Comparison of ENCODE assay signal across 8 cellular contexts in genomic region chr14:20461230-20462141, GRCh38. TPM values are rescaled to one million over a fixed set of nuclear protein-coding genes. Genes with fewer than 3 reads are reported as not detected.
DNase-seq lines count a peak whose midpoint lies in the region; ATAC-seq, FAIRE-seq and TF ChIP-seq lines count a peak whose summit lies in the region.

Gene PIP4P1, minus strand, starts transcription at chr14:20461434. Its CDS starts 109 bp downstream, at chr14:20461325.

- H3K9me3 Mint-ChIP-seq in chondrocyte (ENCODE audit: low read depth), result no peaks in the 10 kb centered on the region

- H3K27me3 Mint-ChIP-seq in chondrocyte (ENCODE audit: low read depth), result peaks cover 1% of the 10 kb centered on the region

- FAIRE-seq in keratinocyte (lab: Jason Lieb, UNC), result peak; percentile 94

- H2AFZ ChIP-seq in keratinocyte (ENCODE audit: control insufficient read depth, low read length), result peak within 1 kb of the TSS; percentile 83

- H3K4me1 Mint-ChIP-seq in chondrocyte (ENCODE audit: low read depth), result peaks cover 31% of the 10 kb centered on the region

- peaks cover 20% of the 10 kb centered on the region for H3K4me1 ChIP-seq in keratinocyte (ENCODE audit: control insufficient read depth, extremely low read depth, insufficient read depth, low read length)

- H3K4me3 Mint-ChIP-seq in chondrocyte (ENCODE audit: unreplicated experiment), result peak within 1 kb of the TSS; percentile 86

- peak within 1 kb of the TSS; percentile 85 for H3K27ac ChIP-seq in keratinocyte (ENCODE audit: control insufficient read depth, insufficient read depth, low read length)

- peaks cover 12% of the 10 kb centered on the region for H3K36me3 Mint-ChIP-seq in chondrocyte (ENCODE audit: low read depth)

- no peaks in the 10 kb centered on the region for H3K9me3 ChIP-seq in keratinocyte (ENCODE audit: control insufficient read depth, low read depth, low read length)

- H3K27me3 ChIP-seq in keratinocyte (ENCODE audit: control insufficient read depth, extremely low read depth, insufficient read depth, low read length), result no peaks in the 10 kb centered on the region

- H3K9me1 ChIP-seq in keratinocyte (ENCODE audit: control insufficient read depth, extremely low read depth, insufficient read depth, low read length), result no peaks in the 10 kb centered on the region

- H3K27ac Mint-ChIP-seq in chondrocyte (ENCODE audit: unreplicated experiment), result peak within 1 kb of the TSS; percentile 97

- H4K20me1 ChIP-seq in keratinocyte (ENCODE audit: control insufficient read depth, extremely low read depth, insufficient read depth, low read length), result peaks cover 3% of the 10 kb centered on the region

- dilution Hi-C loops in keratinocyte (cut with MboI; ENCODE audit: extremely low pct_ligation_motif_present, low sequenced_read_pairs), result no loop called here

- H3K4me3 ChIP-seq in keratinocyte (ENCODE audit: control insufficient read depth in 2 of 3, extremely low read depth in 1 of 3, insufficient read depth in 2 of 3, low read depth in 1 of 3, low read length in 3 of 3), result peak within 1 kb of the TSS; percentile 76 to 88 (median 87)

- peak within 1 kb of the TSS; percentile 93 for H3K4me2 ChIP-seq in keratinocyte (ENCODE audit: control insufficient read depth, extremely low read depth, insufficient read depth, low read depth, low read length)

- no peak for TF ChIP-seq CTCF in chondrocyte (IDR thresholded peaks at IDR 0.05)
- no peak for TF ChIP-seq CTCF in keratinocyte (optimal IDR thresholded peaks at IDR 0.05 in 1 of 3, IDR thresholded peaks at IDR 0.05 in 1 of 3, conservative IDR thresholded peaks at IDR 0.05 in 1 of 3; ENCODE audit: extremely low read depth in 1 of 3, insufficient read depth in 2 of 3, low read length in 3 of 3)

- peak; percentile 99 to 100 for DNase-seq in AML-193 (lab: John Stamatoyannopoulos, UW)
- peak; percentile 99 for DNase-seq in NCI-H510A treated with DMSO at 0.1 percent for 48 hours (lab: John Stamatoyannopoulos, UW)
- DNase-seq in activated CD4-positive, alpha-beta T cell treated with anti-CD3 and anti-CD28 coated beads for 24 hours (ENCODE audit: low read depth in 2 of 2), result peak; percentile 95 to 97
- peak; percentile 99 for DNase-seq in chondrocyte (ENCODE audit: low spot score)
- DNase-seq in keratinocyte (ENCODE audit: low read depth, low spot score), result peak; percentile 100
- peak; percentile 93 to 97 for DNase-seq in stimulated activated CD4-positive, alpha-beta T cell treated with anti-CD3 and anti-CD28 coated beads, Interleukin-15, amount 100 ng/mL, for 1 hour (ENCODE audit: low read depth in 1 of 2, low spot score in 1 of 2)

- H3K9ac ChIP-seq in keratinocyte (ENCODE audit: control insufficient read depth, extremely low read depth, insufficient read depth, low read length), result peak within 1 kb of the TSS; percentile 84

- peaks cover 34% of the 10 kb centered on the region for H3K79me2 ChIP-seq in keratinocyte (ENCODE audit: control insufficient read depth, insufficient read depth, low read length)

- peak; percentile 63 for TF ChIP-seq POLR2A in GM19193 (IDR thresholded peaks at IDR 0.05; ENCODE audit: extremely low read depth, insufficient read depth, insufficient read length)

- ATAC-seq in HG03439 (IDR thresholded peaks at IDR 0.05; ENCODE audit: unreplicated experiment), result peak; percentile 94

- H3K36me3 ChIP-seq in keratinocyte (ENCODE audit: control insufficient read depth in 2 of 2, extremely low read depth in 1 of 2, insufficient read depth in 2 of 2, low read length in 2 of 2), result peaks cover 21 to 22% of the 10 kb centered on the region in 2 experiments

RNA-seq across cellular contexts. Expression of gene PIP4P1, which starts in this region (rescaled TPM):
- total RNA-seq in chondrocyte, result 31.0 to 36.9 TPM (median 32.0 TPM) in 3 replicates
- polyA plus RNA-seq in keratinocyte, result 34.4 to 37.5 TPM (median 35.6 TPM) in 3 replicates
- polyA plus RNA-seq in keratinocyte (2011; ENCODE audit: low read depth), result 6.4 TPM
- polyA plus RNA-seq in keratinocyte (2011; cell fraction: cytosol; rRNA removed), result 20.7 and 21.3 TPM in 2 replicates
- 54.0 and 78.6 TPM in 2 replicates for polyA plus RNA-seq in keratinocyte (2011; cell fraction: nucleus; rRNA removed)
- 20.7 and 53.9 TPM in 2 replicates for polyA plus RNA-seq in keratinocyte (2012; ENCODE audit: low replicate concordance)
- polyA minus RNA-seq in keratinocyte, result 21.7 to 49.1 TPM (median 24.5 TPM) in 3 replicates
- polyA minus RNA-seq in keratinocyte (2011; cell fraction: cytosol; rRNA and poly(A)+ RNA removed), result 13.2 TPM
- polyA minus RNA-seq in keratinocyte (2011; cell fraction: nucleus; rRNA and poly(A)+ RNA removed), result 8.8 and 17.1 TPM in 2 replicates

Comparison
In these comparisons a context has a peak if more than half of its experiments do, and no peak if none do; other contexts are left out.
1. Peak in every context shown above with its lines: DNase-seq, ATAC-seq, H3K4me3 ChIP-seq and H3K27ac ChIP-seq.